ENCODE assay signal across 16 cellular contexts in genomic region chr12:89238593-89238992, GRCh38.
DNase-seq lines count a peak whose midpoint lies in the region; FAIRE-seq and TF ChIP-seq lines count a peak whose summit lies in the region.
"Had no signal": no experiment of that assay in that cellular context is flagged by ENCODE, and none has a peak within 500 bp of the region (broad histone marks: within the 10 kb centered on the region; RNA-seq: fewer than 3 reads in every experiment).

No MANE protein-coding gene starts in this region.

- peak overlapping the region; percentile 37 to 92 for H2BK12ac ChIP-seq in mesenchymal stem cell (ENCODE audit: low read length in 2 of 2)

- H3K4ac ChIP-seq in mesenchymal stem cell (ENCODE audit: low read depth in 1 of 2, low read length in 2 of 2): peak overlapping the region in 1 of 2 experiments; percentile 82

- no peak overlapping the region for H2BK5ac ChIP-seq in mesenchymal stem cell (ENCODE audit: low read depth, low read length, poor library complexity, severe bottlenecking)

- TF ChIP-seq POLR2A in testis (IDR thresholded peaks at IDR 0.05) (no peak), GM12891 (IDR thresholded peaks at IDR 0.05; ENCODE audit: low read depth, low read length) (no peak)

- no peak for FAIRE-seq in GM12891 (lab: Jason Lieb, UNC)
- FAIRE-seq: GM12878 had no signal

- H2BK15ac ChIP-seq in mesenchymal stem cell (ENCODE audit: low read depth, poor library complexity, severe bottlenecking): no peak overlapping the region

- H3K27ac ChIP-seq in mesenchymal stem cell (ENCODE audit: low read length, poor library complexity, severe bottlenecking) (no peak overlapping the region), testis (no peak overlapping the region)
- H3K27ac ChIP-seq: VCaP had no signal

- no peak overlapping the region for H3K14ac ChIP-seq in mesenchymal stem cell (ENCODE audit: low read length in 2 of 2)

- peak; percentile 49 for DNase-seq in NCI-H82 (lab: John Stamatoyannopoulos, UW)
- no peak for DNase-seq in NCI-H82 treated with DMSO at 0.1 percent for 48 hours (lab: John Stamatoyannopoulos, UW; ENCODE audit: unreplicated experiment)
- peak; percentile 71 for DNase-seq in fibroblast of pulmonary artery (ENCODE audit: low read depth)
- DNase-seq in mesenchymal stem cell: no peak
- DNase-seq in testis: peak; percentile 16
- no peak for DNase-seq in iPS-NIHi11 (ENCODE audit: low spot score)
- DNase-seq in DMS153 treated with DMSO at 0.1 percent for 48 hours (lab: John Stamatoyannopoulos, UW; ENCODE audit: unreplicated experiment): no peak
- DNase-seq in GM12891 (ENCODE audit: insufficient read length, low spot score): no peak
- DNase-seq: activated CD8-positive, alpha-beta T cell treated with anti-CD3 and anti-CD28 coated beads, Interleukin-2, amount 10 ng/mL, durations not matched to agents 7 days and 5 days; CD4-positive, alpha-beta T cell; dorsolateral prefrontal cortex; H7; NCI-H1092 treated with DMSO at 0.1 percent for 48 hours; NCI-H345 had no signal

- H2BK120ac ChIP-seq in mesenchymal stem cell (ENCODE audit: low read depth, low read length): no peak overlapping the region

- H3K4me3 ChIP-seq in fibroblast of pulmonary artery (replicated peaks; ENCODE audit: low read depth, low read length) (no peak overlapping the region), mesenchymal stem cell (ENCODE audit: insufficient read depth in 1 of 2, low read depth in 1 of 2, low read length in 2 of 2) (no peak overlapping the region), testis (no peak overlapping the region)
- H3K4me3 ChIP-seq: dorsolateral prefrontal cortex, GM12878 had no signal

- H3K27me3 ChIP-seq in mesenchymal stem cell (ENCODE audit: control insufficient read depth in 1 of 2, insufficient read depth in 1 of 2, low read length in 2 of 2) (no peaks in the 10 kb centered on the region), testis (no peaks in the 10 kb centered on the region)
- H3K27me3 ChIP-seq: dorsolateral prefrontal cortex had no signal

- H2AK5ac ChIP-seq in mesenchymal stem cell (ENCODE audit: low read length, severe bottlenecking): no peak overlapping the region

- H4K8ac ChIP-seq in mesenchymal stem cell (ENCODE audit: low read length): no peak overlapping the region

- 84% methylated on average over 2 of the region's 2 CpGs for WGBS in mesenchymal stem cell
- 28 to 40% methylated on average over 2 of the region's 2 CpGs for WGBS in testis, 2 donors

- no peaks in the 10 kb centered on the region for H3K79me1 ChIP-seq in mesenchymal stem cell (replicated peaks; ENCODE audit: low read length, poor library complexity, severe bottlenecking)

- H4K91ac ChIP-seq in mesenchymal stem cell (ENCODE audit: low read length): peak overlapping the region; percentile 44

- TF ChIP-seq CTCF in fibroblast of pulmonary artery (IDR thresholded peaks at IDR 0.05; ENCODE audit: low read length, missing control alignments): no peak
- no peak for TF ChIP-seq CTCF in testis (IDR thresholded peaks at IDR 0.05)

- peak overlapping the region; percentile 1 for H3K9ac ChIP-seq in mesenchymal stem cell (ENCODE audit: low read length)

- H3K4me1 ChIP-seq in mesenchymal stem cell (ENCODE audit: control insufficient read depth, insufficient read depth, low read depth, low read length) (no peaks in the 10 kb centered on the region), testis (no peaks in the 10 kb centered on the region)

- peak overlapping the region; percentile 16 to 66 for H3K18ac ChIP-seq in mesenchymal stem cell (ENCODE audit: low read depth in 1 of 2, low read length in 2 of 2)

- H2AFZ ChIP-seq in mesenchymal stem cell (ENCODE audit: low read depth, low read length): no peak overlapping the region

- H3K9me3 ChIP-seq in mesenchymal stem cell (ENCODE audit: control insufficient read depth, low read length) (no peaks in the 10 kb centered on the region), testis (no peaks in the 10 kb centered on the region)

- intact Hi-C loops in testis (cut with DNase I; ENCODE audit: low total_unique reads): no loop called here

- H3K36me3 ChIP-seq in mesenchymal stem cell (ENCODE audit: control insufficient read depth in 1 of 2, insufficient read depth in 2 of 2, low read depth in 1 of 2, low read length in 2 of 2): no peaks in the 10 kb centered on the region
- H3K36me3 ChIP-seq in testis (ENCODE audit: low read depth, missing control alignments): no peaks in the 10 kb centered on the region

- no peak overlapping the region for H3K23ac ChIP-seq in mesenchymal stem cell (ENCODE audit: low read length in 2 of 2)

- no peak overlapping the region for H3K4me2 ChIP-seq in mesenchymal stem cell (ENCODE audit: low read length, poor library complexity, severe bottlenecking)

TF ChIP-seq in GM12891, 5 proteins besides CTCF, POLR2A, EP300 and RAD21:
- TF ChIP-seq TAF1 (IDR thresholded peaks at IDR 0.05; ENCODE audit: low read depth, low read length): no peak
- no peak for TF ChIP-seq POU2F2 (IDR thresholded peaks at IDR 0.05; ENCODE audit: low read depth, low read length)
- no peak for TF ChIP-seq PAX5 (IDR thresholded peaks at IDR 0.05; ENCODE audit: insufficient read depth, low read length, severe bottlenecking)
- no peak for TF ChIP-seq POLR2AphosphoS5 (IDR thresholded peaks at IDR 0.05; ENCODE audit: low read depth, low read length)
- no peak for TF ChIP-seq SPI1 (IDR thresholded peaks at IDR 0.05; ENCODE audit: low read depth, low read length)

Comparison
In these comparisons a context has a peak if more than half of its experiments do, and no peak if none do; other contexts are left out.
1. DNase-seq: peak in NCI-H82 (single experiment), fibroblast of pulmonary artery (single experiment) and testis (single experiment); none in NCI-H82 treated with DMSO at 0.1 percent for 48 hours (single experiment), mesenchymal stem cell (single experiment), iPS-NIHi11 (single experiment), DMS153 treated with DMSO at 0.1 percent for 48 hours (single experiment) and GM12891 (single experiment).